1 cellular context compared by ENCODE assay signal in the genomic region with DNA sequence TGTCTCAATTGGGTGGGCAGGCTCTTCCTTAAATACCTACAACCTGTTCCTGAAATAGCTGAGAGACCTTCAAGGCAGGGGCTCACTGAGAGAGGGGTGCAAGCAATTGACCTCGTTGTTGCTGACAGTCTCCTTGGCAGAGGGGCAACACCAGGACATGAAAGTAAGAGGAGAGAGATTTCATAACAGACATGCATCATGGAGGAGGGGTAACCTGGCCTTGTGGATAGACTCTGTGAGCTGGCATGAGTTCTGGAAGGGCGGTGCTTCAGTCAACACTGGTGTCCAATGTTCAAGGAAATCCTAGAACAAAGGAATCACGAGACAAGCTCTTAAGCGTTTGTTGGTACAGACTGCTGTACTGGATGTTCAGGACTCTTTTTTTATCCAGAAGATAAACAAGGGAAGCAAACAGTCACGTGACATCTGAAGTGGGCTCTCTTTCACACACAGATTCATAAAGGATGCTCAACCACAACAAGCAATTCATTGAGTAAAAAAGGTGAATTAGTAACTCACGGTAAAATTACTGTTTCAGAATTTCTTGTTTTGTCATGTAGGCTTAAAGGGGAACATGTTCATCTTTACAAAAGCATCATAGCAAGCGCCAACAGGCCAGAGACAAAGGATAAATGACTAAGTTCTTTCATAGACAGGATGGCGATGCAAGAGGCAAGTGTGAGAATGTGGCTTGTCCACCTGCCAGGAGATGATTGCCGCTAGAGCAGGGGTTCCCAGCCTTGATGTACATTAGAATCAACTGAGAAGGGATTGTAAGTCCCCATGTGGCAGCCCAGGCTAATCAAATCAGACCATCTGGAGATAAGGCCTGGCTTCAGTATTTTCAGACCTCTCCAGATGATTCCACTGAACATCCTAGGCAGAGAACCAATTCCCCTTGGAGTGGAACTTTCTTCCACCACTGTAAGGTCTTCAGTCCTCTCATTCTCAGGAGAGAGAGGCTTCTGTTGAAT.
TF ChIP-seq lines count a peak whose summit lies in the region.

No MANE protein-coding gene starts in this region.

TF ChIP-seq in HepG2, 621 proteins besides CTCF, POLR2A, EP300 and RAD21 (continued from another document and continues in another):
- no peak for TF ChIP-seq ZNF619 (CRISPR knock-in tag; IDR thresholded peaks at IDR 0.05)
- no peak for TF ChIP-seq ZFP82 (CRISPR knock-in tag; IDR thresholded peaks at IDR 0.05; ENCODE audit: borderline replicate concordance)
- no peak for TF ChIP-seq CHCHD3 (CRISPR knock-in tag; IDR thresholded peaks at IDR 0.05)
- TF ChIP-seq AGO2 (optimal IDR thresholded peaks at IDR 0.05; ENCODE audit: low read depth, low read length) = no peak
- TF ChIP-seq, protein P1, sequence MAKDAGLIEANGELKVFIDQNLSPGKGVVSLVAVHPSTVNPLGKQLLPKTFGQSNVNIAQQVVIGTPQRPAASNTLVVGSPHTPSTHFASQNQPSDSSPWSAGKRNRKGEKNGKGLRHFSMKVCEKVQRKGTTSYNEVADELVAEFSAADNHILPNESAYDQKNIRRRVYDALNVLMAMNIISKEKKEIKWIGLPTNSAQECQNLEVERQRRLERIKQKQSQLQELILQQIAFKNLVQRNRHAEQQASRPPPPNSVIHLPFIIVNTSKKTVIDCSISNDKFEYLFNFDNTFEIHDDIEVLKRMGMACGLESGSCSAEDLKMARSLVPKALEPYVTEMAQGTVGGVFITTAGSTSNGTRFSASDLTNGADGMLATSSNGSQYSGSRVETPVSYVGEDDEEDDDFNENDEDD (CRISPR knock-in tag; IDR thresholded peaks at IDR 0.05; ENCODE audit: borderline replicate concordance) = no peak
- TF ChIP-seq SIN3B (IDR thresholded peaks at IDR 0.05; ENCODE audit: low read length) = no peak
- TF ChIP-seq, protein P2, sequence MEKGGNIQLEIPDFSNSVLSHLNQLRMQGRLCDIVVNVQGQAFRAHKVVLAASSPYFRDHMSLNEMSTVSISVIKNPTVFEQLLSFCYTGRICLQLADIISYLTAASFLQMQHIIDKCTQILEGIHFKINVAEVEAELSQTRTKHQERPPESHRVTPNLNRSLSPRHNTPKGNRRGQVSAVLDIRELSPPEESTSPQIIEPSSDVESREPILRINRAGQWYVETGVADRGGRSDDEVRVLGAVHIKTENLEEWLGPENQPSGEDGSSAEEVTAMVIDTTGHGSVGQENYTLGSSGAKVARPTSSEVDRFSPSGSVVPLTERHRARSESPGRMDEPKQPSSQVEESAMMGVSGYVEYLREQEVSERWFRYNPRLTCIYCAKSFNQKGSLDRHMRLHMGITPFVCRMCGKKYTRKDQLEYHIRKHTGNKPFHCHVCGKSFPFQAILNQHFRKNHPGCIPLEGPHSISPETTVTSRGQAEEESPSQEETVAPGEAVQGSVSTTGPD (CRISPR knock-in tag; IDR thresholded peaks at IDR 0.05) = no peak
- TF ChIP-seq ZNF292 (CRISPR knock-in tag; IDR thresholded peaks at IDR 0.05; ENCODE audit: borderline replicate concordance, low read depth) = peak; percentile 31; the same call in 1 of the 2 replicates
- TF ChIP-seq ZNF672 (CRISPR knock-in tag; IDR thresholded peaks at IDR 0.05) = no peak
- TF ChIP-seq CHD4 (IDR thresholded peaks at IDR 0.05; ENCODE audit: borderline replicate concordance, low read length) = 0 out of 2 replicates have a peak, but pooled peaks have one; percentile 4
- no peak for TF ChIP-seq KAT2B (IDR thresholded peaks at IDR 0.05; ENCODE audit: borderline replicate concordance, low read depth, low read length)
- peak; percentile 83; the same call in 1 of the 2 replicates for TF ChIP-seq ZFP1 (CRISPR knock-in tag; IDR thresholded peaks at IDR 0.05)
- no peak for TF ChIP-seq ZNF10 (CRISPR knock-in tag; IDR thresholded peaks at IDR 0.05; ENCODE audit: borderline replicate concordance, low read depth)
- TF ChIP-seq, protein P3, sequence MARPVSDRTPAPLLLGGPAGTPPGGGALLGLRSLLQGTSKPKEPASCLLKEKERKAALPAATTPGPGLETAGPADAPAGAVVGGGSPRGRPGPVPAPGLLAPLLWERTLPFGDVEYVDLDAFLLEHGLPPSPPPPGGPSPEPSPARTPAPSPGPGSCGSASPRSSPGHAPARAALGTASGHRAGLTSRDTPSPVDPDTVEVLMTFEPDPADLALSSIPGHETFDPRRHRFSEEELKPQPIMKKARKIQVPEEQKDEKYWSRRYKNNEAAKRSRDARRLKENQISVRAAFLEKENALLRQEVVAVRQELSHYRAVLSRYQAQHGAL (CRISPR knock-in tag; IDR thresholded peaks at IDR 0.05; ENCODE audit: not compliant biosample characterization) = no peak
- no peak for TF ChIP-seq SYNCRIP (IDR thresholded peaks at IDR 0.05; ENCODE audit: insufficient read depth, low read depth, low read length)
- TF ChIP-seq RXRA (CRISPR knock-in tag; IDR thresholded peaks at IDR 0.05) = peak; percentile 78; the same call in 1 of the 2 replicates
- TF ChIP-seq ZNF615 (CRISPR knock-in tag; IDR thresholded peaks at IDR 0.05; ENCODE audit: borderline replicate concordance) = no peak
- TF ChIP-seq FOSL2 (CRISPR knock-in tag; IDR thresholded peaks at IDR 0.05) = peak; percentile 93
- TF ChIP-seq, protein P4, sequence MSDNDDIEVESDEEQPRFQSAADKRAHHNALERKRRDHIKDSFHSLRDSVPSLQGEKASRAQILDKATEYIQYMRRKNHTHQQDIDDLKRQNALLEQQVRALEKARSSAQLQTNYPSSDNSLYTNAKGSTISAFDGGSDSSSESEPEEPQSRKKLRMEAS (IDR thresholded peaks at IDR 0.05) = peak; percentile 80
- TF ChIP-seq, protein P5, sequence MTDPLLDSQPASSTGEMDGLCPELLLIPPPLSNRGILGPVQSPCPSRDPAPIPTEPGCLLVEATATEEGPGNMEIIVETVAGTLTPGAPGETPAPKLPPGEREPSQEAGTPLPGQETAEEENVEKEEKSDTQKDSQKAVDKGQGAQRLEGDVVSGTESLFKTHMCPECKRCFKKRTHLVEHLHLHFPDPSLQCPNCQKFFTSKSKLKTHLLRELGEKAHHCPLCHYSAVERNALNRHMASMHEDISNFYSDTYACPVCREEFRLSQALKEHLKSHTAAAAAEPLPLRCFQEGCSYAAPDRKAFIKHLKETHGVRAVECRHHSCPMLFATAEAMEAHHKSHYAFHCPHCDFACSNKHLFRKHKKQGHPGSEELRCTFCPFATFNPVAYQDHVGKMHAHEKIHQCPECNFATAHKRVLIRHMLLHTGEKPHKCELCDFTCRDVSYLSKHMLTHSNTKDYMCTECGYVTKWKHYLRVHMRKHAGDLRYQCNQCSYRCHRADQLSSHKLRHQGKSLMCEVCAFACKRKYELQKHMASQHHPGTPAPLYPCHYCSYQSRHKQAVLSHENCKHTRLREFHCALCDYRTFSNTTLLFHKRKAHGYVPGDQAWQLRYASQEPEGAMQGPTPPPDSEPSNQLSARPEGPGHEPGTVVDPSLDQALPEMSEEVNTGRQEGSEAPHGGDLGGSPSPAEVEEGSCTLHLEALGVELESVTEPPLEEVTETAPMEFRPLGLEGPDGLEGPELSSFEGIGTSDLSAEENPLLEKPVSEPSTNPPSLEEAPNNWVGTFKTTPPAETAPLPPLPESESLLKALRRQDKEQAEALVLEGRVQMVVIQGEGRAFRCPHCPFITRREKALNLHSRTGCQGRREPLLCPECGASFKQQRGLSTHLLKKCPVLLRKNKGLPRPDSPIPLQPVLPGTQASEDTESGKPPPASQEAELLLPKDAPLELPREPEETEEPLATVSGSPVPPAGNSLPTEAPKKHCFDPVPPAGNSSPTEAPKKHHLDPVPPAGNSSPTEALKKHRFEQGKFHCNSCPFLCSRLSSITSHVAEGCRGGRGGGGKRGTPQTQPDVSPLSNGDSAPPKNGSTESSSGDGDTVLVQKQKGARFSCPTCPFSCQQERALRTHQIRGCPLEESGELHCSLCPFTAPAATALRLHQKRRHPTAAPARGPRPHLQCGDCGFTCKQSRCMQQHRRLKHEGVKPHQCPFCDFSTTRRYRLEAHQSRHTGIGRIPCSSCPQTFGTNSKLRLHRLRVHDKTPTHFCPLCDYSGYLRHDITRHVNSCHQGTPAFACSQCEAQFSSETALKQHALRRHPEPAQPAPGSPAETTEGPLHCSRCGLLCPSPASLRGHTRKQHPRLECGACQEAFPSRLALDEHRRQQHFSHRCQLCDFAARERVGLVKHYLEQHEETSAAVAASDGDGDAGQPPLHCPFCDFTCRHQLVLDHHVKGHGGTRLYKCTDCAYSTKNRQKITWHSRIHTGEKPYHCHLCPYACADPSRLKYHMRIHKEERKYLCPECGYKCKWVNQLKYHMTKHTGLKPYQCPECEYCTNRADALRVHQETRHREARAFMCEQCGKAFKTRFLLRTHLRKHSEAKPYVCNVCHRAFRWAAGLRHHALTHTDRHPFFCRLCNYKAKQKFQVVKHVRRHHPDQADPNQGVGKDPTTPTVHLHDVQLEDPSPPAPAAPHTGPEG (CRISPR knock-in tag; IDR thresholded peaks at IDR 0.05) = 0 out of 2 replicates have a peak, but pooled peaks have one; percentile 39
- TF ChIP-seq, protein P6, sequence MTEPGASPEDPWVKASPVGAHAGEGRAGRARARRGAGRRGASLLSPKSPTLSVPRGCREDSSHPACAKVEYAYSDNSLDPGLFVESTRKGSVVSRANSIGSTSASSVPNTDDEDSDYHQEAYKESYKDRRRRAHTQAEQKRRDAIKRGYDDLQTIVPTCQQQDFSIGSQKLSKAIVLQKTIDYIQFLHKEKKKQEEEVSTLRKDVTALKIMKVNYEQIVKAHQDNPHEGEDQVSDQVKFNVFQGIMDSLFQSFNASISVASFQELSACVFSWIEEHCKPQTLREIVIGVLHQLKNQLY (CRISPR knock-in tag; IDR thresholded peaks at IDR 0.05) = peak; percentile 96
- peak; percentile 93 for TF ChIP-seq PHF5A (CRISPR knock-in tag; IDR thresholded peaks at IDR 0.05; ENCODE audit: low read depth, unreplicated experiment)
- peak; percentile 96 for TF ChIP-seq HDAC2 (CRISPR knock-in tag; IDR thresholded peaks at IDR 0.05)
- TF ChIP-seq, protein P7, sequence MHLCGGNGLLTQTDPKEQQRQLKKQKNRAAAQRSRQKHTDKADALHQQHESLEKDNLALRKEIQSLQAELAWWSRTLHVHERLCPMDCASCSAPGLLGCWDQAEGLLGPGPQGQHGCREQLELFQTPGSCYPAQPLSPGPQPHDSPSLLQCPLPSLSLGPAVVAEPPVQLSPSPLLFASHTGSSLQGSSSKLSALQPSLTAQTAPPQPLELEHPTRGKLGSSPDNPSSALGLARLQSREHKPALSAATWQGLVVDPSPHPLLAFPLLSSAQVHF (CRISPR knock-in tag; IDR thresholded peaks at IDR 0.05) = no peak
- TF ChIP-seq, protein P8, sequence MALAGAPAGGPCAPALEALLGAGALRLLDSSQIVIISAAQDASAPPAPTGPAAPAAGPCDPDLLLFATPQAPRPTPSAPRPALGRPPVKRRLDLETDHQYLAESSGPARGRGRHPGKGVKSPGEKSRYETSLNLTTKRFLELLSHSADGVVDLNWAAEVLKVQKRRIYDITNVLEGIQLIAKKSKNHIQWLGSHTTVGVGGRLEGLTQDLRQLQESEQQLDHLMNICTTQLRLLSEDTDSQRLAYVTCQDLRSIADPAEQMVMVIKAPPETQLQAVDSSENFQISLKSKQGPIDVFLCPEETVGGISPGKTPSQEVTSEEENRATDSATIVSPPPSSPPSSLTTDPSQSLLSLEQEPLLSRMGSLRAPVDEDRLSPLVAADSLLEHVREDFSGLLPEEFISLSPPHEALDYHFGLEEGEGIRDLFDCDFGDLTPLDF (CRISPR knock-in tag; IDR thresholded peaks at IDR 0.05) = 0 out of 2 replicates have a peak, but pooled peaks have one; percentile 38
- no peak; the same call in 1 of the 2 replicates for TF ChIP-seq TGIF2 (CRISPR knock-in tag; IDR thresholded peaks at IDR 0.05)
- TF ChIP-seq, protein P9, sequence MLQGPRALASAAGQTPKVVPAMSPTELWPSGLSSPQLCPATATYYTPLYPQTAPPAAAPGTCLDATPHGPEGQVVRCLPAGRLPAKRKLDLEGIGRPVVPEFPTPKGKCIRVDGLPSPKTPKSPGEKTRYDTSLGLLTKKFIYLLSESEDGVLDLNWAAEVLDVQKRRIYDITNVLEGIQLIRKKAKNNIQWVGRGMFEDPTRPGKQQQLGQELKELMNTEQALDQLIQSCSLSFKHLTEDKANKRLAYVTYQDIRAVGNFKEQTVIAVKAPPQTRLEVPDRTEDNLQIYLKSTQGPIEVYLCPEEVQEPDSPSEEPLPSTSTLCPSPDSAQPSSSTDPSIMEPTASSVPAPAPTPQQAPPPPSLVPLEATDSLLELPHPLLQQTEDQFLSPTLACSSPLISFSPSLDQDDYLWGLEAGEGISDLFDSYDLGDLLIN (CRISPR knock-in tag; IDR thresholded peaks at IDR 0.05; ENCODE audit: borderline replicate concordance) = 0 out of 2 replicates have a peak, but pooled peaks have one; percentile 18
- TF ChIP-seq ZNF224 (CRISPR knock-in tag; IDR thresholded peaks at IDR 0.05) = no peak
- TF ChIP-seq, protein P10, sequence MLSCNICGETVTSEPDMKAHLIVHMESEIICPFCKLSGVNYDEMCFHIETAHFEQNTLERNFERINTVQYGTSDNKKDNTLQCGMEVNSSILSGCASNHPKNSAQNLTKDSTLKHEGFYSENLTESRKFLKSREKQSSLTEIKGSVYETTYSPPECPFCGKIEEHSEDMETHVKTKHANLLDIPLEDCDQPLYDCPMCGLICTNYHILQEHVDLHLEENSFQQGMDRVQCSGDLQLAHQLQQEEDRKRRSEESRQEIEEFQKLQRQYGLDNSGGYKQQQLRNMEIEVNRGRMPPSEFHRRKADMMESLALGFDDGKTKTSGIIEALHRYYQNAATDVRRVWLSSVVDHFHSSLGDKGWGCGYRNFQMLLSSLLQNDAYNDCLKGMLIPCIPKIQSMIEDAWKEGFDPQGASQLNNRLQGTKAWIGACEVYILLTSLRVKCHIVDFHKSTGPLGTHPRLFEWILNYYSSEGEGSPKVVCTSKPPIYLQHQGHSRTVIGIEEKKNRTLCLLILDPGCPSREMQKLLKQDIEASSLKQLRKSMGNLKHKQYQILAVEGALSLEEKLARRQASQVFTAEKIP (CRISPR knock-in tag; IDR thresholded peaks at IDR 0.05; ENCODE audit: borderline replicate concordance) = no peak
- TF ChIP-seq, protein P11, sequence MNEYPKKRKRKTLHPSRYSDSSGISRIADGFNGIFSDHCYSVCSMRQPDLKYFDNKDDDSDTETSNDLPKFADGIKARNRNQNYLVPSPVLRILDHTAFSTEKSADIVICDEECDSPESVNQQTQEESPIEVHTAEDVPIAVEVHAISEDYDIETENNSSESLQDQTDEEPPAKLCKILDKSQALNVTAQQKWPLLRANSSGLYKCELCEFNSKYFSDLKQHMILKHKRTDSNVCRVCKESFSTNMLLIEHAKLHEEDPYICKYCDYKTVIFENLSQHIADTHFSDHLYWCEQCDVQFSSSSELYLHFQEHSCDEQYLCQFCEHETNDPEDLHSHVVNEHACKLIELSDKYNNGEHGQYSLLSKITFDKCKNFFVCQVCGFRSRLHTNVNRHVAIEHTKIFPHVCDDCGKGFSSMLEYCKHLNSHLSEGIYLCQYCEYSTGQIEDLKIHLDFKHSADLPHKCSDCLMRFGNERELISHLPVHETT (CRISPR knock-in tag; conservative IDR thresholded peaks at IDR 0.05) = 0 out of 2 replicates have a peak, but pooled peaks have one; percentile 18
- peak; percentile 78; the same call in 1 of the 2 replicates for TF ChIP-seq NCOA1 (CRISPR knock-in tag; IDR thresholded peaks at IDR 0.05)
- TF ChIP-seq, protein P12, sequence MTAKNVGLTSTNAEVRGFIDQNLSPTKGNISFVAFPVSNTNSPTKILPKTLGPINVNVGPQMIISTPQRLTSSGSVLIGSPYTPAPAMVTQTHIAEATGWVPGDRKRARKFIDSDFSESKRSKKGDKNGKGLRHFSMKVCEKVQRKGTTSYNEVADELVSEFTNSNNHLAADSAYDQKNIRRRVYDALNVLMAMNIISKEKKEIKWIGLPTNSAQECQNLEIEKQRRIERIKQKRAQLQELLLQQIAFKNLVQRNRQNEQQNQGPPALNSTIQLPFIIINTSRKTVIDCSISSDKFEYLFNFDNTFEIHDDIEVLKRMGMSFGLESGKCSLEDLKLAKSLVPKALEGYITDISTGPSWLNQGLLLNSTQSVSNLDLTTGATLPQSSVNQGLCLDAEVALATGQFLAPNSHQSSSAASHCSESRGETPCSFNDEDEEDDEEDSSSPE (CRISPR knock-in tag; IDR thresholded peaks at IDR 0.05) = no peak; the same call in 1 of the 2 replicates
- TF ChIP-seq PCBP1 (IDR thresholded peaks at IDR 0.05; ENCODE audit: borderline replicate concordance, low read depth, low read length) = no peak
- TF ChIP-seq IRF2 (CRISPR knock-in tag; IDR thresholded peaks at IDR 0.05) = peak; percentile 91
- TF ChIP-seq ZSCAN25 (CRISPR knock-in tag; IDR thresholded peaks at IDR 0.05) = peak; percentile 42; the same call in 1 of the 2 replicates
- TF ChIP-seq ZNF790 (CRISPR knock-in tag; IDR thresholded peaks at IDR 0.05; ENCODE audit: borderline replicate concordance) = no peak
